ENCODE assay signal across 11 cellular contexts in the genomic region with DNA sequence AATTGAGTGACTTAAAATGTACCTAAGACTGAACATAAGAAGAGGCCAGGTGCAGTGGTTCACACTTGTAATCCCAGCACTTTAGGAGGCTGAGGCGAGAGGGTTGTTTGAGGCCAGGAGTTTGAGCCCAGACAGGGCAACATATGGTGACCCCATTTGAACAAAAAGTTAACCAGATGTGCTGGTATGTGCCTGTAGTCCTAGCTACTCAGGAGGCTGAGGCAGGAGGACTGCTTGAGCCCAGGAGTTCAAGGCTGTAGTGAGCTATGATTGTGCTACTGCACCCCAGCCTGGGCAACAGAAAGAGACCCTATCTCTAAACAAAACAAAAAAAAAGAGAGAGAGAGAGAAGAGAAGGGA. TPM values are rescaled to one million over a fixed set of nuclear protein-coding genes. Genes with fewer than 3 reads are reported as not detected.
A peak's percentile ranks its signal among the peaks of the same experiment; 100 is the strongest.
DNase-seq lines count a peak whose midpoint lies in the region; ATAC-seq, FAIRE-seq and TF ChIP-seq lines count a peak whose summit lies in the region.
"Had no signal": no experiment of that assay in that cellular context is flagged by ENCODE, and none has a peak within 500 bp of the region (broad histone marks: within the 10 kb centered on the region; RNA-seq: fewer than 3 reads in every experiment).

No MANE protein-coding gene starts in this region.

- no peaks in the 10 kb centered on the region for H3K36me3 ChIP-seq in GM23338 (ENCODE audit: insufficient read depth)
- H3K36me3 ChIP-seq in SJSA1 = no peaks in the 10 kb centered on the region
- H3K36me3 ChIP-seq in keratinocyte (ENCODE audit: control insufficient read depth in 2 of 2, extremely low read depth in 1 of 2, insufficient read depth in 2 of 2, low read length in 2 of 2) = no peaks in the 10 kb centered on the region

- 98% methylated on average over 1 of the region's 1 CpG for WGBS in right cardiac atrium

- no peak overlapping the region for H3K27ac Mint-ChIP-seq in GM23338
- peak overlapping the region; percentile 12 for H3K27ac Mint-ChIP-seq in stimulated activated effector memory CD8-positive, alpha-beta T cell treated with anti-CD3 and anti-CD28 coated beads, Interleukin-12 subunit alpha, Interleukin-12 subunit beta, amount 100 ng/mL, for 72 hours

- H3K4me3 ChIP-seq in GM23338 (no peak overlapping the region), SJSA1 (no peak overlapping the region), keratinocyte (ENCODE audit: control insufficient read depth in 2 of 3, extremely low read depth in 1 of 3, insufficient read depth in 2 of 3, low read depth in 1 of 3, low read length in 3 of 3) (no peak overlapping the region), right cardiac atrium (ENCODE audit: low read length) (no peak overlapping the region)

- DNase-seq in GM23338 (ENCODE audit: low spot score) (no peak), SJSA1 (ENCODE audit: low read depth in 1 of 2, low spot score in 2 of 2) (no peak), keratinocyte (ENCODE audit: low read depth, low spot score) (no peak), middle frontal gyrus (ENCODE audit: extremely low spot score, low spot score) (no peak), right cardiac atrium (no peak)
- no peak for DNase-seq in stimulated activated effector memory CD8-positive, alpha-beta T cell treated with anti-CD3 and anti-CD28 coated beads, Interleukin-12 subunit alpha, Interleukin-12 subunit beta, amount 100 ng/mL, for 72 hours (ENCODE audit: low spot score in 2 of 2)
- DNase-seq: activated naive CD4-positive, alpha-beta T cell treated with anti-CD3 and anti-CD28 coated beads, Interleukin-2, amount 50 U/mL, for 16 hours; midbrain; NCI-H1092 treated with DMSO at 0.1 percent for 48 hours had no signal

- H3K9me3 ChIP-seq in SJSA1 (replicated peaks) (no peaks in the 10 kb centered on the region), keratinocyte (ENCODE audit: control insufficient read depth, low read depth, low read length) (no peaks in the 10 kb centered on the region), right cardiac atrium (ENCODE audit: control insufficient read depth, low read length) (no peaks in the 10 kb centered on the region)

- no peak for FAIRE-seq in keratinocyte (lab: Jason Lieb, UNC)

- no peak overlapping the region for H3K27ac ChIP-seq in GM23338 (ENCODE audit: low read depth)
- peak overlapping the region; percentile 43 for H3K27ac ChIP-seq in SJSA1
- H3K27ac ChIP-seq in keratinocyte (ENCODE audit: control insufficient read depth, insufficient read depth, low read length) = peak overlapping the region; percentile 68
- no peak overlapping the region for H3K27ac ChIP-seq in right cardiac atrium (ENCODE audit: low read length)

- H3K27me3 Mint-ChIP-seq in GM23338 (ENCODE audit: insufficient read depth, low read depth, poor library complexity) = no peaks in the 10 kb centered on the region

- H2AFZ ChIP-seq in GM23338 (peak overlapping the region; percentile 90; the same call in 1 of the 2 replicates), keratinocyte (ENCODE audit: control insufficient read depth, low read length) (peak overlapping the region; percentile 95)

- H3K27me3 ChIP-seq in GM23338 (ENCODE audit: insufficient read depth) = no peaks in the 10 kb centered on the region
- H3K27me3 ChIP-seq in SJSA1 (replicated peaks) = no peaks in the 10 kb centered on the region
- no peaks in the 10 kb centered on the region for H3K27me3 ChIP-seq in keratinocyte (ENCODE audit: control insufficient read depth, extremely low read depth, insufficient read depth, low read length)
- H3K27me3 ChIP-seq in right cardiac atrium (ENCODE audit: control insufficient read depth, insufficient read depth) = no peaks in the 10 kb centered on the region

- H3K9ac ChIP-seq in keratinocyte (ENCODE audit: control insufficient read depth, extremely low read depth, insufficient read depth, low read length) = peak overlapping the region; percentile 34

- no peaks in the 10 kb centered on the region for H3F3A ChIP-seq in GM23338 (replicated peaks; ENCODE audit: low read depth)

- H3K79me2 ChIP-seq in GM23338 (replicated peaks; ENCODE audit: insufficient read depth) (no peaks in the 10 kb centered on the region), keratinocyte (ENCODE audit: control insufficient read depth, insufficient read depth, low read length) (no peaks in the 10 kb centered on the region)

- no peaks in the 10 kb centered on the region for H3K9me2 ChIP-seq in GM23338 (ENCODE audit: insufficient read depth)

- H3K4me3 Mint-ChIP-seq in GM23338 = no peak overlapping the region
- no peak overlapping the region for H3K4me3 Mint-ChIP-seq in stimulated activated effector memory CD8-positive, alpha-beta T cell treated with anti-CD3 and anti-CD28 coated beads, Interleukin-12 subunit alpha, Interleukin-12 subunit beta, amount 100 ng/mL, for 72 hours

- no peaks in the 10 kb centered on the region for H3K9me1 ChIP-seq in keratinocyte (ENCODE audit: control insufficient read depth, extremely low read depth, insufficient read depth, low read length)

- ATAC-seq in GM23338 = no peak
- ATAC-seq in stimulated activated effector memory CD8-positive, alpha-beta T cell treated with anti-CD3 and anti-CD28 coated beads, Interleukin-12 subunit alpha, Interleukin-12 subunit beta, amount 100 ng/mL, for 72 hours = no peak
- no peak for ATAC-seq in GM21423 (IDR thresholded peaks at IDR 0.05; ENCODE audit: unreplicated experiment)
- ATAC-seq in HG03439 (IDR thresholded peaks at IDR 0.05; ENCODE audit: unreplicated experiment) = no peak
- no peak for ATAC-seq in right cardiac atrium

- H3K4me2 ChIP-seq in GM23338 (no peak overlapping the region), keratinocyte (ENCODE audit: control insufficient read depth, extremely low read depth, insufficient read depth, low read depth, low read length) (peak overlapping the region; percentile 70)

- peaks cover 10% of the 10 kb centered on the region; the same call in 2 of the 3 replicates for H3K4me1 Mint-ChIP-seq in GM23338
- H3K4me1 Mint-ChIP-seq in stimulated activated effector memory CD8-positive, alpha-beta T cell treated with anti-CD3 and anti-CD28 coated beads, Interleukin-12 subunit alpha, Interleukin-12 subunit beta, amount 100 ng/mL, for 72 hours = peaks cover 14% of the 10 kb centered on the region

- intact Hi-C loops in right cardiac atrium (cut with DNase I) = loop anchor here in 1 of 4 donors (10.0 kb wide), 1 partner anchor 57 kb away; no protein-coding TSS in a partner anchor

- H3K9me3 Mint-ChIP-seq in GM23338 = no peaks in the 10 kb centered on the region
- no peaks in the 10 kb centered on the region for H3K9me3 Mint-ChIP-seq in stimulated activated effector memory CD8-positive, alpha-beta T cell treated with anti-CD3 and anti-CD28 coated beads, Interleukin-12 subunit alpha, Interleukin-12 subunit beta, amount 100 ng/mL, for 72 hours

- H4K20me1 ChIP-seq in GM23338 (replicated peaks; ENCODE audit: insufficient read depth) (no peaks in the 10 kb centered on the region), keratinocyte (ENCODE audit: control insufficient read depth, extremely low read depth, insufficient read depth, low read length) (no peaks in the 10 kb centered on the region)

- H3K36me3 Mint-ChIP-seq in GM23338 (ENCODE audit: low read depth) = no peaks in the 10 kb centered on the region
- no peaks in the 10 kb centered on the region for H3K36me3 Mint-ChIP-seq in stimulated activated effector memory CD8-positive, alpha-beta T cell treated with anti-CD3 and anti-CD28 coated beads, Interleukin-12 subunit alpha, Interleukin-12 subunit beta, amount 100 ng/mL, for 72 hours

- TF ChIP-seq CTCF in GM23338 (conservative IDR thresholded peaks at IDR 0.05; ENCODE audit: low read depth in 2 of 2) (no peak), keratinocyte (optimal IDR thresholded peaks at IDR 0.05 in 1 of 3, IDR thresholded peaks at IDR 0.05 in 1 of 3, conservative IDR thresholded peaks at IDR 0.05 in 1 of 3; ENCODE audit: extremely low read depth in 1 of 3, insufficient read depth in 2 of 3, low read length in 3 of 3) (no peak)

- H3K4me1 ChIP-seq in GM23338 (ENCODE audit: insufficient read depth) (no peaks in the 10 kb centered on the region), SJSA1 (replicated peaks) (peaks cover 17% of the 10 kb centered on the region), keratinocyte (ENCODE audit: control insufficient read depth, extremely low read depth, insufficient read depth, low read length) (peaks cover 19% of the 10 kb centered on the region), right cardiac atrium (ENCODE audit: control insufficient read depth, insufficient read depth, low read length) (no peaks in the 10 kb centered on the region)

- dilution Hi-C loops in keratinocyte (cut with MboI; ENCODE audit: extremely low pct_ligation_motif_present, low sequenced_read_pairs) = no loop called here

TF ChIP-seq in GM23338, 12 proteins besides CTCF, POLR2A, EP300 and RAD21:
- TF ChIP-seq ZNF331 (CRISPR knock-in tag; IDR thresholded peaks at IDR 0.05; ENCODE audit: low read depth) (no peak), POLR2AphosphoS5 (IDR thresholded peaks at IDR 0.05; ENCODE audit: low read depth) (no peak), NANOG (IDR thresholded peaks at IDR 0.05; ENCODE audit: borderline replicate concordance) (no peak), JUNB (IDR thresholded peaks at IDR 0.05; ENCODE audit: unreplicated experiment) (no peak)
- TF ChIP-seq, protein P1, sequence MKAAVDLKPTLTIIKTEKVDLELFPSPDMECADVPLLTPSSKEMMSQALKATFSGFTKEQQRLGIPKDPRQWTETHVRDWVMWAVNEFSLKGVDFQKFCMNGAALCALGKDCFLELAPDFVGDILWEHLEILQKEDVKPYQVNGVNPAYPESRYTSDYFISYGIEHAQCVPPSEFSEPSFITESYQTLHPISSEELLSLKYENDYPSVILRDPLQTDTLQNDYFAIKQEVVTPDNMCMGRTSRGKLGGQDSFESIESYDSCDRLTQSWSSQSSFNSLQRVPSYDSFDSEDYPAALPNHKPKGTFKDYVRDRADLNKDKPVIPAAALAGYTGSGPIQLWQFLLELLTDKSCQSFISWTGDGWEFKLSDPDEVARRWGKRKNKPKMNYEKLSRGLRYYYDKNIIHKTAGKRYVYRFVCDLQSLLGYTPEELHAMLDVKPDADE (IDR thresholded peaks at IDR 0.05) = no peak

RNA-seq across cellular contexts. Expression of a gene that starts 10.1 kb away (rescaled TPM):
- total RNA-seq in GM23338 (2014; rRNA removed; shearing (Covaris generic)) = 10.8 and 11.2 TPM in 2 replicates
- 3.6 and 3.7 TPM in 2 replicates for polyA plus RNA-seq in GM23338 (2016; fragmentation: Nextera tagmentation; extraction: Ambion mirVana)
- total RNA-seq in SJSA1 (2014; rRNA removed; shearing (Covaris generic)) = 5.8 and 10.0 TPM in 2 replicates
- 0.80 to 1.6 TPM (median 1.3 TPM) in 3 replicates for polyA plus RNA-seq in keratinocyte
- 0.14 TPM for polyA plus RNA-seq in keratinocyte (2011; ENCODE audit: low read depth)
- polyA plus RNA-seq in keratinocyte (2011; cell fraction: cytosol; rRNA removed) = 0.69 and 0.71 TPM in 2 replicates
- 1.1 and 1.3 TPM in 2 replicates for polyA plus RNA-seq in keratinocyte (2011; cell fraction: nucleus; rRNA removed)
- 0.41 and 1.4 TPM in 2 replicates for polyA plus RNA-seq in keratinocyte (2012; ENCODE audit: low replicate concordance)
- 1.5 to 2.4 TPM (median 1.6 TPM) in 3 replicates for polyA minus RNA-seq in keratinocyte
- 3.6 TPM for polyA minus RNA-seq in keratinocyte (2011; cell fraction: cytosol; rRNA and poly(A)+ RNA removed)
- polyA minus RNA-seq in keratinocyte (2011; cell fraction: nucleus; rRNA and poly(A)+ RNA removed) = 1.4 and 1.6 TPM in 2 replicates
- total RNA-seq in right cardiac atrium = 1 to 10 TPM; 4.5 to 6.2 (median 5.4) TPM
- polyA plus RNA-seq in right cardiac atrium = 3.0 TPM

Comparison
In these comparisons a context has a peak if more than half of its experiments do, and no peak if none do; other contexts are left out.
1. H3K27ac ChIP-seq: peak in SJSA1 (single experiment) and keratinocyte (single experiment); none in GM23338 (single experiment) and right cardiac atrium (single experiment).